ENCODE assay signal across 9 cellular contexts in the genomic region with DNA sequence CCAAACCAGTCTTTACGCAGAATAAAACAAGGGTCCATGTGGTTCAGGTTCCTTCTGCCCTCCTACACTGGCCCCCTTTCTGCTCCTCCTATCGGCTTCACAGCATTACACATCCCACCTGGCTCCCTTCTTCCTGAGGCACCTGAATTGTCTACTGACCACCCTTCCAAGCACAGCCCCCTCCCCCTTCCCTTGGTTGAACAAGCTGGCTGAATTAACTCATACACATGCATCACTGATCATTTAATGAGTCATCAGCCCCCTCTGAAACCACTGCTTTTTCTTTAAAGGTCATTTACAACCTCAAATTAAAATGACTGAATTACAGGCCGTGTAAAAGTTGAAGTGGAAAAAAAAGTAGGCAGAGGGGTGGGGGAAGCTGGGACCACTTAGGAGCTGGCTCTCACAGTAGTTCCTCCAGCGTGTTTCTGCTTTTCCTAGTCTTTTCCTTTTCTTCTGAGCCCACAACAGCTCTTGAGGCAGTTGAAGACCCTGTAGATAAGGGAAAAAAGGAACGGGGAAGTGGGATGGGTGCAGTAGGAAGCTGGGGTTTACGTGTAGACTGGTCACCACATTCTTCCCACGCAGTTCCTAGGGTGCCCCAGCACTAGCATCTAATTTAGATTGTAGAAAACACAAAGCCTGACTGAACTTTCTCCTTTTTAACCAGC.
DNase-seq lines count a peak whose midpoint lies in the region; ATAC-seq and TF ChIP-seq lines count a peak whose summit lies in the region.
"Had no signal": no experiment of that assay in that cellular context is flagged by ENCODE, and none has a peak within 500 bp of the region (broad histone marks: within the 10 kb centered on the region; RNA-seq: fewer than 3 reads in every experiment).

No MANE protein-coding gene starts in this region.

- intact Hi-C loops in lower lobe of right lung (cut with DNase I) (no loop called here), adrenal gland (cut with DNase I) (no loop called here)

- peak; percentile 17 to 36 for ATAC-seq in CD4-positive, CD25-positive, alpha-beta regulatory T cell (ENCODE audit: low read depth in 2 of 2)
- peak; percentile 27 for ATAC-seq in HG03565 (IDR thresholded peaks at IDR 0.05; ENCODE audit: unreplicated experiment)
- ATAC-seq in activated T-cell treated with anti-CD3 and anti-CD28 coated beads, Interleukin-2, amount 50 U/mL, for 4 hours, result peak; percentile 47 to 53
- ATAC-seq in lower lobe of right lung, result peak; percentile 25 to 51

- peak overlapping the region; percentile 62 to 76 (median 68) for H3K4me3 Mint-ChIP-seq in CD4-positive, CD25-positive, alpha-beta regulatory T cell
- H3K4me3 Mint-ChIP-seq in activated T-cell treated with anti-CD3 and anti-CD28 coated beads, Interleukin-2, amount 50 U/mL, for 4 hours, result peak overlapping the region; percentile 63

- peaks cover 75% of the 10 kb centered on the region for H3K4me1 ChIP-seq in CD4-positive, CD25-positive, alpha-beta regulatory T cell (ENCODE audit: control insufficient read depth, insufficient read depth, low read length, poor library complexity, severe bottlenecking)
- peaks cover 53% of the 10 kb centered on the region for H3K4me1 ChIP-seq in lower lobe of right lung
- H3K4me1 ChIP-seq in adrenal gland (replicated peaks in 1 of 2), result no peaks in the 10 kb centered on the region

- peaks cover 0 to 1% (median 0%) of the 10 kb centered on the region in 7 donors for H3K9me3 Mint-ChIP-seq in CD4-positive, CD25-positive, alpha-beta regulatory T cell
- H3K9me3 Mint-ChIP-seq in activated T-cell treated with anti-CD3 and anti-CD28 coated beads, Interleukin-2, amount 50 U/mL, for 4 hours, result no peaks in the 10 kb centered on the region

- H3K9me3 ChIP-seq in CD4-positive, CD25-positive, alpha-beta regulatory T cell (ENCODE audit: control insufficient read depth in 2 of 2, low read length in 2 of 2), result no peaks in the 10 kb centered on the region
- H3K9me3 ChIP-seq in lower lobe of right lung, result no peaks in the 10 kb centered on the region
- H3K9me3 ChIP-seq in adrenal gland (replicated peaks in 1 of 3), result no peaks in the 10 kb centered on the region
- H3K9me3 ChIP-seq: heart right ventricle had no signal

- peaks cover 23% of the 10 kb centered on the region for H3K36me3 Mint-ChIP-seq in CD4-positive, CD25-positive, alpha-beta regulatory T cell
- peaks cover 45% of the 10 kb centered on the region for H3K36me3 Mint-ChIP-seq in activated T-cell treated with anti-CD3 and anti-CD28 coated beads, Interleukin-2, amount 50 U/mL, for 4 hours (ENCODE audit: insufficient read depth)

- peak in 2 of 3 donors; percentile 24 to 65 for DNase-seq in CD4-positive, CD25-positive, alpha-beta regulatory T cell
- DNase-seq in GM20000 (ENCODE audit: low spot score) (peak; percentile 52), lower lobe of right lung (no peak), AG08396 (ENCODE audit: low spot score) (no peak), adrenal gland (no peak), GM19240 (ENCODE audit: insufficient read length, low spot score) (no peak)
- DNase-seq in activated T-cell treated with anti-CD3 and anti-CD28 coated beads, Interleukin-2, amount 50 U/mL, for 4 hours, result peak; percentile 42
- DNase-seq: heart right ventricle had no signal

- TF ChIP-seq CTCF in GM20000 (IDR thresholded peaks at IDR 0.05; ENCODE audit: extremely low read depth, missing control alignments) (no peak), lower lobe of right lung (IDR thresholded peaks at IDR 0.05) (no peak), adrenal gland (IDR thresholded peaks at IDR 0.05) (no peak)

- peak overlapping the region; percentile 72 for H3K4me3 ChIP-seq in CD4-positive, CD25-positive, alpha-beta regulatory T cell (ENCODE audit: low read depth, low read length)
- H3K4me3 ChIP-seq in lower lobe of right lung (no peak overlapping the region), adrenal gland (no peak overlapping the region)
- H3K4me3 ChIP-seq: heart right ventricle had no signal

- 61 to 74% (median 69%) methylated on average over 7 of the region's 7 CpGs for WGBS in adrenal gland, 4 donors

- H3K27ac ChIP-seq in CD4-positive, CD25-positive, alpha-beta regulatory T cell (ENCODE audit: insufficient read depth, low read length, poor library complexity, severe bottlenecking), result peak overlapping the region; percentile 83
- H3K27ac ChIP-seq in lower lobe of right lung (no peak overlapping the region), adrenal gland (no peak overlapping the region)

- no peaks in the 10 kb centered on the region for H3K27me3 ChIP-seq in CD4-positive, CD25-positive, alpha-beta regulatory T cell (ENCODE audit: control insufficient read depth, insufficient read depth, low read length)
- H3K27me3 ChIP-seq in lower lobe of right lung (ENCODE audit: low read depth), result no peaks in the 10 kb centered on the region
- no peaks in the 10 kb centered on the region for H3K27me3 ChIP-seq in adrenal gland
- H3K27me3 ChIP-seq: heart right ventricle had no signal

- H3K27me3 Mint-ChIP-seq in CD4-positive, CD25-positive, alpha-beta regulatory T cell, result no peaks in the 10 kb centered on the region
- H3K27me3 Mint-ChIP-seq in activated T-cell treated with anti-CD3 and anti-CD28 coated beads, Interleukin-2, amount 50 U/mL, for 4 hours (ENCODE audit: low read depth), result no peaks in the 10 kb centered on the region

- H3K36me3 ChIP-seq in CD4-positive, CD25-positive, alpha-beta regulatory T cell (ENCODE audit: control insufficient read depth, insufficient read depth, low read length), result peaks cover 4% of the 10 kb centered on the region
- H3K36me3 ChIP-seq in lower lobe of right lung (no peaks in the 10 kb centered on the region), adrenal gland (replicated peaks in 1 of 2) (no peaks in the 10 kb centered on the region)

- no peak for TF ChIP-seq POLR2A in adrenal gland (IDR thresholded peaks at IDR 0.05)

- peak overlapping the region; percentile 89 to 96 (median 92) for H3K27ac Mint-ChIP-seq in CD4-positive, CD25-positive, alpha-beta regulatory T cell

- H3K4me1 Mint-ChIP-seq in CD4-positive, CD25-positive, alpha-beta regulatory T cell, result peaks cover 50 to 97% (median 81%) of the 10 kb centered on the region in 4 donors
- H3K4me1 Mint-ChIP-seq in activated T-cell treated with anti-CD3 and anti-CD28 coated beads, Interleukin-2, amount 50 U/mL, for 4 hours (ENCODE audit: low read depth), result peaks cover 94% of the 10 kb centered on the region

Comparison
In these comparisons a context has a peak if more than half of its experiments do, and no peak if none do; other contexts are left out.
1. DNase-seq: peak in CD4-positive, CD25-positive, alpha-beta regulatory T cell (2 of 3), GM20000 (single experiment) and activated T-cell treated with anti-CD3 and anti-CD28 coated beads, Interleukin-2, amount 50 U/mL, for 4 hours (single experiment); none in lower lobe of right lung (single experiment), AG08396 (single experiment), adrenal gland (0 of 7) and GM19240 (single experiment).
2. Peak in every context shown above with its lines, with median percentiles within 50 percentile points of each other: ATAC-seq.